8 cellular contexts compared by ENCODE assay signal in the genomic region with DNA sequence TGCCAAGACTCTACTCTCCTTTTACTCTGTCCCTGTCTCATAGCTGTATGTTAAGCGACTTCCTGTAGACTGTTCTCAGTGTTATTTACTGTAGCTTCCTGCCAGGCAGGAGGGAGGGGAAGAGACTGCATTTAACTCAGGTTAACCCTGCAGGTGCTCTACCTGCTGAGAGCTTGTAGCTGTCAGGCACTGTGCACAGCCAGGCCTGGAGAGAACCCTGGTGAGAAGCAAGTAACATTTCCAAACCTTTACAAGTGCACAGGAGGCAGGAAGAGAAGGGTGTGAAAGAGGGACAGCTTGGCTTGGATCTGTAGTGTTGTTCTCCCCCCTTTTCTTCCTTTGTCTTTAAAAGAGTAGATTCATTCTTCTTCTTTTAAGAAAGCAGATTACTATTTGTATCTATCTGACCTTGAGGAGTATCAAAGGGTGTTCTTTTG.
A peak's percentile ranks its signal among the peaks of the same experiment; 100 is the strongest.
DNase-seq lines count a peak whose midpoint lies in the region; ATAC-seq and TF ChIP-seq lines count a peak whose summit lies in the region.

No MANE protein-coding gene starts in this region.

- no peaks in the 10 kb centered on the region for H4K20me1 ChIP-seq in Loucy (ENCODE audit: insufficient read depth, low read length, poor library complexity, severe bottlenecking)
- H4K20me1 ChIP-seq in GM23248 (ENCODE audit: insufficient read depth): no peaks in the 10 kb centered on the region; the same call in 1 of the 2 replicates

- H3K9ac ChIP-seq in Loucy (ENCODE audit: low read depth, low read length, poor library complexity, severe bottlenecking) (no peak overlapping the region), GM23248 (no peak overlapping the region)

- in situ Hi-C loops in GM23248 (cut with MboI): no loop called here

- peaks cover 61% of the 10 kb centered on the region for H3K4me1 Mint-ChIP-seq in chondrocyte (ENCODE audit: low read depth)
- H3K4me1 Mint-ChIP-seq in stimulated activated naive CD8-positive, alpha-beta T cell treated with anti-CD3 and anti-CD28 coated beads, Interleukin-15, Interleukin-2, amounts not matched to agents 100 ng/mL and 50 ng/mL, for 24 hours (ENCODE audit: low read depth): peaks cover 41% of the 10 kb centered on the region

- H3K79me2 ChIP-seq in Loucy (ENCODE audit: insufficient read depth, low read length) (no peaks in the 10 kb centered on the region), GM23248 (ENCODE audit: insufficient read depth) (peaks cover 78% of the 10 kb centered on the region)

- H3K4me1 ChIP-seq in Loucy (ENCODE audit: insufficient read depth, low read length, poor library complexity, severe bottlenecking) (peaks cover 13% of the 10 kb centered on the region), GM23248 (ENCODE audit: insufficient read depth) (peaks cover 31% of the 10 kb centered on the region)

- peak; percentile 86 for ATAC-seq in GM21360 (IDR thresholded peaks at IDR 0.05; ENCODE audit: unreplicated experiment)

- H3K9me3 ChIP-seq in Loucy (ENCODE audit: insufficient read depth, low read depth, low read length) (no peaks in the 10 kb centered on the region), GM23248 (ENCODE audit: low read depth) (no peaks in the 10 kb centered on the region)

- H3K4me2 ChIP-seq in Loucy (ENCODE audit: low read depth, low read length, poor library complexity, severe bottlenecking) (peak overlapping the region; percentile 39), GM23248 (ENCODE audit: unreplicated experiment) (no peak overlapping the region)

- H3K27me3 Mint-ChIP-seq in chondrocyte (ENCODE audit: low read depth): no peaks in the 10 kb centered on the region
- H3K27me3 Mint-ChIP-seq in stimulated activated naive CD8-positive, alpha-beta T cell treated with anti-CD3 and anti-CD28 coated beads, Interleukin-15, Interleukin-2, amounts not matched to agents 100 ng/mL and 50 ng/mL, for 24 hours: no peaks in the 10 kb centered on the region

- no peaks in the 10 kb centered on the region for H3K36me3 ChIP-seq in Loucy (ENCODE audit: insufficient read depth, low read length)
- H3K36me3 ChIP-seq in GM23248 (ENCODE audit: low read depth): peaks cover 92% of the 10 kb centered on the region

- H3K27ac Mint-ChIP-seq in chondrocyte (ENCODE audit: unreplicated experiment): peak overlapping the region; percentile 93
- peak overlapping the region; percentile 51 for H3K27ac Mint-ChIP-seq in stimulated activated naive CD8-positive, alpha-beta T cell treated with anti-CD3 and anti-CD28 coated beads, Interleukin-15, Interleukin-2, amounts not matched to agents 100 ng/mL and 50 ng/mL, for 24 hours

- TF ChIP-seq CTCF in Loucy (conservative IDR thresholded peaks at IDR 0.05; ENCODE audit: low read length) (no peak), chondrocyte (IDR thresholded peaks at IDR 0.05) (no peak)

- H3K4me3 ChIP-seq in Loucy (ENCODE audit: low read length, poor library complexity, severe bottlenecking) (no peak overlapping the region), GM23248 (no peak overlapping the region)

- H3K27me3 ChIP-seq in Loucy (ENCODE audit: insufficient read depth, low read length, poor library complexity, severe bottlenecking) (no peaks in the 10 kb centered on the region), GM23248 (replicated peaks; ENCODE audit: insufficient read depth) (no peaks in the 10 kb centered on the region)

- no peaks in the 10 kb centered on the region for H3K9me3 Mint-ChIP-seq in chondrocyte (ENCODE audit: low read depth)
- H3K9me3 Mint-ChIP-seq in stimulated activated naive CD8-positive, alpha-beta T cell treated with anti-CD3 and anti-CD28 coated beads, Interleukin-15, Interleukin-2, amounts not matched to agents 100 ng/mL and 50 ng/mL, for 24 hours: no peaks in the 10 kb centered on the region

- no peaks in the 10 kb centered on the region for H3K9me2 ChIP-seq in Loucy (replicated peaks; ENCODE audit: low read depth, low read length)
- no peaks in the 10 kb centered on the region for H3K9me2 ChIP-seq in GM23248 (ENCODE audit: insufficient read depth)

- H3F3A ChIP-seq in Loucy (ENCODE audit: low read depth) (no peaks in the 10 kb centered on the region), GM23248 (ENCODE audit: insufficient read depth) (peaks cover 68% of the 10 kb centered on the region)

- 36 to 70% methylated on average over 1 of the region's 1 CpG for WGBS in GM23248 (ENCODE audit: low coverage in 1 of 2, low lambda C conversion rate in 2 of 2, missing lambda C conversion rate in 2 of 2), 2 experiments

- H3K4me3 Mint-ChIP-seq in chondrocyte (ENCODE audit: unreplicated experiment): no peak overlapping the region
- peak overlapping the region; percentile 38 for H3K4me3 Mint-ChIP-seq in stimulated activated naive CD8-positive, alpha-beta T cell treated with anti-CD3 and anti-CD28 coated beads, Interleukin-15, Interleukin-2, amounts not matched to agents 100 ng/mL and 50 ng/mL, for 24 hours

- DNase-seq in COR-L47 (lab: John Stamatoyannopoulos, UW) (peak; percentile 94), chondrocyte (ENCODE audit: low spot score) (no peak), SW 1271 (lab: John Stamatoyannopoulos, UW) (no peak), GM23248 (no peak), T1000 (lab: John Stamatoyannopoulos, UW) (no peak)

- H2AFZ ChIP-seq in Loucy (ENCODE audit: low read length) (peak overlapping the region; percentile 63), GM23248 (no peak overlapping the region)

- no peak overlapping the region for H3K27ac ChIP-seq in GM23248

- peaks cover 33% of the 10 kb centered on the region for H3K36me3 Mint-ChIP-seq in chondrocyte (ENCODE audit: low read depth)
- peaks cover 11% of the 10 kb centered on the region for H3K36me3 Mint-ChIP-seq in stimulated activated naive CD8-positive, alpha-beta T cell treated with anti-CD3 and anti-CD28 coated beads, Interleukin-15, Interleukin-2, amounts not matched to agents 100 ng/mL and 50 ng/mL, for 24 hours (ENCODE audit: low read depth)
